In genomic region chr3:62497156-62497555, GRCh38 we compare ENCODE assay signal across 27 cellular contexts.
DNase-seq lines count a peak whose midpoint lies in the region; ATAC-seq lines count a peak whose summit lies in the region.
"Had no signal": no experiment of that assay in that cellular context is flagged by ENCODE, and none has a peak within 500 bp of the region (broad histone marks: within the 10 kb centered on the region; RNA-seq: fewer than 3 reads in every experiment).

No MANE protein-coding gene starts in this region.

- ATAC-seq in GM19023 (IDR thresholded peaks at IDR 0.05; ENCODE audit: unreplicated experiment): no peak
- ATAC-seq: A549; CD8-positive, alpha-beta T cell had no signal

- DNase-seq in COLO829 (ENCODE audit: low spot score) (peak; percentile 57), SK-MEL-5 (ENCODE audit: low read depth, low spot score) (peak; percentile 10), foreskin melanocyte (peak; percentile 74), NK-92 (lab: John Stamatoyannopoulos, UW; ENCODE audit: unreplicated experiment) (no peak), putamen (ENCODE audit: low spot score) (no peak)
- DNase-seq: 8988T; ACHN; AML-193; BE2C; C1 segment of cervical spinal cord; Caco-2; Calu3; CD4-positive, alpha-beta memory T cell; CD4-positive, alpha-beta T cell; CD4-positive, CD25-positive, alpha-beta regulatory T cell; CD8-positive, alpha-beta memory T cell; CD8-positive, alpha-beta T cell; COR-L47; DMS 273 treated with DMSO at 0.1 percent for 48 hours; DMS153; DMS53; DMS79; DMS79 treated with DMSO at 0.1 percent for 48 hours; DND-41; EL had no signal

- in situ Hi-C loops in SK-MEL-5 (cut with HindIII; ENCODE audit: low pct_unique_long_range_greater_than_20kb, low sequenced_read_pairs): no loop called here

Comparison
In these comparisons a context has a peak if more than half of its experiments do, and no peak if none do; other contexts are left out.
1. DNase-seq: peak in COLO829 (single experiment), SK-MEL-5 (single experiment) and foreskin melanocyte (single experiment); none in NK-92 (single experiment) and putamen (single experiment).